Comparison of ENCODE assay signal across 26 cellular contexts in the genomic region with DNA sequence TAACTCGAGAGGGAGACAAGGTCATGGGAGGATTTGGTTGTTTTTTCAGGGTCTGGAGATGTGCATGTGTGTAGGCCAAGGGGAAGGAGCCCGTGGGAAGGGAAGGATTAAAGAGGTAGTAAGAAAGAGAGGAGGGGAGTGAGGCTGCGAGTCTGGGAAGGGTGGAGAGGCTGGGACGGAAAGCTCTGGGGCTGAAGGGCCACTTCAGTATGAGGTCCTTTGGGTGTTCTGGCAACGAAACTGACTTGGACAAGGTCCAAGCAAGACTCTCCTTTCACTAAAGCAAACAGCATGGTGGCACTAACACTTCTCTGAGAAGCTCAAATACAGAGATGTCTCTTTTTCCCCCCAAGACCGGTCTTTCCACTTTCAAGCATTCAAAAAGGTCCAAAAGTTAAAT.
DNase-seq lines count a peak whose midpoint lies in the region; ATAC-seq and FAIRE-seq lines count a peak whose summit lies in the region.
"Had no signal": no experiment of that assay in that cellular context is flagged by ENCODE, and none has a peak within 500 bp of the region (broad histone marks: within the 10 kb centered on the region; RNA-seq: fewer than 3 reads in every experiment).

No MANE protein-coding gene starts in this region.

- no peak for FAIRE-seq in small intestine (lab: Jason Lieb, UNC)

- H3K27ac ChIP-seq in mesendoderm (ENCODE audit: low read depth, low read length) (no peak overlapping the region), small intestine (ENCODE audit: low read depth in 1 of 2, low read length in 1 of 2) (no peak overlapping the region)
- H3K27ac ChIP-seq: gastroesophageal sphincter, psoas muscle, uterus, WERI-Rb-1 had no signal

- no peaks in the 10 kb centered on the region for H3K36me3 ChIP-seq in mesendoderm (ENCODE audit: control insufficient read depth, insufficient read depth, low read length)
- H3K36me3 ChIP-seq in small intestine (ENCODE audit: control insufficient read depth in 2 of 2, insufficient read depth in 2 of 2, low read length in 2 of 2) = no peaks in the 10 kb centered on the region
- H3K36me3 ChIP-seq: gastroesophageal sphincter, uterus, WERI-Rb-1 had no signal

- WGBS in mesendoderm (ENCODE audit: extremely low coverage, insufficient coverage, low lambda C conversion rate) = no CpG with 5 or more reads among the region's 6 CpGs
- 76 to 85% (median 81%) methylated on average over 6 of the region's 6 CpGs for WGBS in small intestine, 3 donors

- no peak overlapping the region for H4K5ac ChIP-seq in mesendoderm (ENCODE audit: low read length)

- no peaks in the 10 kb centered on the region for H3K79me1 ChIP-seq in mesendoderm (ENCODE audit: low read length)

- no peak overlapping the region for H2BK120ac ChIP-seq in mesendoderm (ENCODE audit: low read depth, low read length)

- no peak overlapping the region for H3K23ac ChIP-seq in mesendoderm (ENCODE audit: low read length)

- H3K79me2 ChIP-seq in mesendoderm (ENCODE audit: control insufficient read depth, insufficient read depth, low read length) = no peaks in the 10 kb centered on the region

- H2AK5ac ChIP-seq in mesendoderm (ENCODE audit: low read length) = peak overlapping the region; percentile 54

- H3K4ac ChIP-seq in mesendoderm (ENCODE audit: low read depth, low read length) = no peak overlapping the region

- no peak overlapping the region for H3K56ac ChIP-seq in mesendoderm (ENCODE audit: low read length)

- no peak for ATAC-seq in HG02610 (IDR thresholded peaks at IDR 0.05; ENCODE audit: unreplicated experiment)
- ATAC-seq: gastroesophageal sphincter, left colon, PC-3, psoas muscle had no signal

- H2BK5ac ChIP-seq in mesendoderm (ENCODE audit: low read length) = no peak overlapping the region

- H3K4me2 ChIP-seq in mesendoderm (ENCODE audit: low read length) = no peak overlapping the region

- H3K4me1 ChIP-seq in mesendoderm (ENCODE audit: control insufficient read depth, low read depth, low read length) (peaks cover 4% of the 10 kb centered on the region), small intestine (ENCODE audit: control insufficient read depth in 2 of 2, insufficient read depth in 1 of 2, low read depth in 1 of 2, low read length in 1 of 2) (no peaks in the 10 kb centered on the region)
- H3K4me1 ChIP-seq: gastroesophageal sphincter, psoas muscle, uterus had no signal

- no peaks in the 10 kb centered on the region for H3K9me3 ChIP-seq in small intestine (ENCODE audit: control insufficient read depth, low read depth)
- H3K9me3 ChIP-seq: gastroesophageal sphincter, psoas muscle, uterus had no signal

- H3K4me3 ChIP-seq in mesendoderm (ENCODE audit: low read length) (no peak overlapping the region), small intestine (ENCODE audit: low read depth in 1 of 2, low read length in 2 of 2) (no peak overlapping the region)
- H3K4me3 ChIP-seq: gastroesophageal sphincter, psoas muscle, uterus had no signal

- no peak overlapping the region for H3K18ac ChIP-seq in mesendoderm (ENCODE audit: low read length)

- no peak overlapping the region for H2BK15ac ChIP-seq in mesendoderm (replicated peaks; ENCODE audit: low read depth)

- DNase-seq in DMS79 treated with DMSO at 0.1 percent for 48 hours (lab: John Stamatoyannopoulos, UW) (peak; percentile 73), NCI-H1105 treated with DMSO at 0.1 percent for 48 hours (lab: John Stamatoyannopoulos, UW) (peak; percentile 61), NCI-H446 treated with DMSO at 0.1 percent for 48 hours (lab: John Stamatoyannopoulos, UW) (peak; percentile 66), mesendoderm (no peak), small intestine (no peak), superior temporal gyrus (ENCODE audit: extremely low spot score) (no peak)
- DNase-seq: activated CD4-positive, alpha-beta T cell treated with anti-CD3 and anti-CD28 coated beads, Interleukin-2, amount 10 ng/mL, durations not matched to agents 24 days and 14 days; activated gamma-delta T cell; activated T-cell treated with anti-CD3 and anti-CD28 coated beads, Interleukin-2, amount 50 U/mL, for 24 hours; Calu3; central memory CD4-positive, alpha-beta T cell; hippocampal formation; Karpas-422; left colon; naive B cell; NCI-H2081 treated with DMSO at 0.1 percent for 48 hours; NK-92 treated with Interleukin-12 subunit alpha and Interleukin-12 subunit beta, amount 100 ng/mL, for 24 hours; occipital lobe; PC-3; psoas muscle; stimulated activated CD4-positive, alpha-beta T cell treated with anti-CD3 and anti-CD28 coated beads, Interleukin-15, amount 100 ng/mL, for 24 hours; stimulated activated naive CD4-positive, alpha-beta T cell; uterus; WERI-Rb-1 had no signal

- H4K8ac ChIP-seq in mesendoderm (ENCODE audit: low read depth, low read length) = no peak overlapping the region

- H3K9ac ChIP-seq in mesendoderm (ENCODE audit: low read length) = no peak overlapping the region

- H3K27me3 ChIP-seq in mesendoderm (ENCODE audit: insufficient read depth, low read length, poor library complexity) (no peaks in the 10 kb centered on the region), small intestine (ENCODE audit: control insufficient read depth in 2 of 2, insufficient read depth in 2 of 2, low read length in 2 of 2) (no peaks in the 10 kb centered on the region)
- H3K27me3 ChIP-seq: gastroesophageal sphincter, uterus had no signal

Comparison
In these comparisons a context has a peak if more than half of its experiments do, and no peak if none do; other contexts are left out.
1. DNase-seq: peak in DMS79 treated with DMSO at 0.1 percent for 48 hours (single experiment), NCI-H1105 treated with DMSO at 0.1 percent for 48 hours (single experiment) and NCI-H446 treated with DMSO at 0.1 percent for 48 hours (single experiment); none in mesendoderm (single experiment), small intestine (single experiment) and superior temporal gyrus (single experiment).